8 cellular contexts compared by ENCODE assay signal in genomic region chr1:67213164-67213563, GRCh38. TPM values are rescaled to one million over a fixed set of nuclear protein-coding genes. Genes with fewer than 3 reads are reported as not detected.
DNase-seq lines count a peak whose midpoint lies in the region; ATAC-seq, FAIRE-seq and TF ChIP-seq lines count a peak whose summit lies in the region.

No MANE protein-coding gene starts in this region.

- H3K9me3 ChIP-seq in Karpas-422 (ENCODE audit: low read length) (no peaks in the 10 kb centered on the region), K562 (replicated peaks; ENCODE audit: control insufficient read depth, insufficient read depth, low read depth, low read length) (no peaks in the 10 kb centered on the region), neural cell (ENCODE audit: low read length) (no peaks in the 10 kb centered on the region)

- peak; percentile 37 for FAIRE-seq in K562 (lab: Jason Lieb, UNC)

- H3K27me3 ChIP-seq in Karpas-422 (ENCODE audit: low read length): no peaks in the 10 kb centered on the region
- H3K27me3 ChIP-seq in K562 (ENCODE audit: control insufficient read depth in 2 of 2, insufficient read depth in 2 of 2, low read length in 2 of 2): no peaks in the 10 kb centered on the region
- no peaks in the 10 kb centered on the region for H3K27me3 ChIP-seq in neural cell (ENCODE audit: insufficient read depth, low read depth, low read length)

- in situ Hi-C loops in K562 (cut with MboI): no loop called here

- H3K4me2 ChIP-seq in Karpas-422 (ENCODE audit: low read depth, low read length, poor library complexity, severe bottlenecking) (no peak overlapping the region), K562 (ENCODE audit: insufficient read depth, low read length) (0 out of 2 replicates have a peak overlapping the region, but pooled peaks have one; percentile 12), neural cell (ENCODE audit: low read length) (no peak overlapping the region)

- intact Hi-C loops in K562 (cut with micrococcal nuclease): loop anchor here (5.0 kb wide), 3 partner anchors 41 to 446 kb away; no protein-coding TSS in a partner anchor

- peak; percentile 25 for DNase-seq in NCI-H2227 (lab: John Stamatoyannopoulos, UW; ENCODE audit: unreplicated experiment)
- DNase-seq in NCI-H2227 treated with DMSO at 0.1 percent for 48 hours (lab: John Stamatoyannopoulos, UW): no peak
- peak; percentile 74 for DNase-seq in Karpas-422
- peak; percentile 22 to 47 (median 42) for DNase-seq in K562 (ENCODE audit: extremely low read depth in 1 of 4, low spot score in 3 of 4)

- no peak; a peak in 1 of 4 replicates for TF ChIP-seq RAD21 in K562 (CRISPR knock-in tag; conservative IDR thresholded peaks at IDR 0.05 in 1 of 2, IDR thresholded peaks at IDR 0.05 in 1 of 2)
- TF ChIP-seq RAD21 in neural cell (conservative IDR thresholded peaks at IDR 0.05): no peak

- no peaks in the 10 kb centered on the region for H3K36me3 ChIP-seq in Karpas-422 (ENCODE audit: insufficient read depth, low read length)
- peaks cover 59% of the 10 kb centered on the region for H3K36me3 ChIP-seq in K562 (ENCODE audit: control insufficient read depth, insufficient read depth, low read length)
- H3K36me3 ChIP-seq in neural cell (ENCODE audit: insufficient read depth, low read length): no peaks in the 10 kb centered on the region

- no TSS peak for BruUV-seq in K562 (replicated peaks; lab: Mats Ljungman, UMichigan)

- peak; percentile 65 for ATAC-seq in K562
- no peak for ATAC-seq in HG03342 (IDR thresholded peaks at IDR 0.05; ENCODE audit: unreplicated experiment)
- no peak for ATAC-seq in HG02981 (IDR thresholded peaks at IDR 0.05; ENCODE audit: unreplicated experiment)
- no peak for ATAC-seq in GM19351 (IDR thresholded peaks at IDR 0.05; ENCODE audit: unreplicated experiment)

- no peaks in the 10 kb centered on the region for H3F3A ChIP-seq in neural cell (ENCODE audit: insufficient read depth, low read length, poor library complexity, severe bottlenecking)

- H2AFZ ChIP-seq in Karpas-422 (ENCODE audit: low read length): no peak overlapping the region
- H2AFZ ChIP-seq in K562 (ENCODE audit: low read depth, low read length): no peak overlapping the region
- no peak overlapping the region for H2AFZ ChIP-seq in neural cell (ENCODE audit: low read depth, low read length)

- H3K27ac ChIP-seq in Karpas-422 (ENCODE audit: low read length) (no peak overlapping the region), K562 (ENCODE audit: extremely low read depth, low read depth, low read length) (no peak overlapping the region), neural cell (ENCODE audit: low read length) (no peak overlapping the region)

- H3K9me2 ChIP-seq in Karpas-422 (replicated peaks; ENCODE audit: insufficient read depth, low read length): no peaks in the 10 kb centered on the region
- no peaks in the 10 kb centered on the region for H3K9me2 ChIP-seq in neural cell (ENCODE audit: insufficient read depth, low read length)

- H3K4me3 ChIP-seq in Karpas-422 (ENCODE audit: low read length) (no peak overlapping the region), K562 (no peak overlapping the region), neural cell (ENCODE audit: low read length) (no peak overlapping the region)

- CTCF ChIA-PET in K562 (lab: Yijun Ruan, JAX; ENCODE audit: low intra/inter-chr PET ratio): no interaction called here

- H3K79me2 ChIP-seq in Karpas-422 (ENCODE audit: low read length): no peaks in the 10 kb centered on the region
- H3K79me2 ChIP-seq in K562 (ENCODE audit: control insufficient read depth, insufficient read depth, low read length): peaks cover 99% of the 10 kb centered on the region
- no peaks in the 10 kb centered on the region for H3K79me2 ChIP-seq in neural cell (replicated peaks; ENCODE audit: insufficient read depth, low read length)

- H3K9me1 ChIP-seq in K562 (ENCODE audit: control insufficient read depth, insufficient read depth, low read length): no peaks in the 10 kb centered on the region

- TF ChIP-seq CTCF in K562 (IDR thresholded peaks at IDR 0.05 in 2 of 3, conservative IDR thresholded peaks at IDR 0.05 in 1 of 3; ENCODE audit: insufficient read depth in 2 of 3, low read depth in 1 of 3, low read length in 3 of 3) (peak; percentile 60 to 66 (median 64)), neural cell (IDR thresholded peaks at IDR 0.05; ENCODE audit: poor library complexity, severe bottlenecking) (peak; percentile 52)

- no peak for TF ChIP-seq POLR2A in K562 (conservative IDR thresholded peaks at IDR 0.05)

- POLR2A ChIA-PET in K562 (lab: Yijun Ruan, JAX): interaction anchor here (0.6 to 1.6 kb wide), 5 partner anchors 11 to 524 kb away, joined by 3 read pairs; partner anchors contain the start of gene SERBP1

- H3K4me1 ChIP-seq in Karpas-422 (ENCODE audit: low read length) (peaks cover 10% of the 10 kb centered on the region), K562 (replicated peaks in 1 of 2; ENCODE audit: control insufficient read depth in 2 of 2, insufficient read depth in 2 of 2, low read length in 2 of 2) (peaks cover 4 to 13% of the 10 kb centered on the region in 2 experiments; a peak in 1 of 5 replicates)

- H3K9ac ChIP-seq in Karpas-422 (ENCODE audit: low read length) (no peak overlapping the region), K562 (ENCODE audit: insufficient read depth in 1 of 2, low read depth in 2 of 2, low read length in 2 of 2) (no peak overlapping the region), neural cell (ENCODE audit: low read length) (no peak overlapping the region)

- TF ChIP-seq EP300 in K562 (IDR thresholded peaks at IDR 0.05; ENCODE audit: low read length): no peak
- TF ChIP-seq EP300 in neural cell (conservative IDR thresholded peaks at IDR 0.05; ENCODE audit: poor library complexity, severe bottlenecking): no peak

- H4K20me1 ChIP-seq in Karpas-422 (ENCODE audit: insufficient read depth, low read depth, low read length): no peaks in the 10 kb centered on the region
- H4K20me1 ChIP-seq in K562 (replicated peaks; ENCODE audit: control insufficient read depth, insufficient read depth, low read length): peaks cover 16% of the 10 kb centered on the region
- no peaks in the 10 kb centered on the region for H4K20me1 ChIP-seq in neural cell (ENCODE audit: insufficient read depth)

- WGBS in K562 (ENCODE audit: insufficient coverage, low coverage, missing lambda C conversion rate): 51% methylated on average over 3 of the region's 3 CpGs

TF ChIP-seq in K562, 482 proteins besides CTCF, POLR2A, EP300 and RAD21:
- TF ChIP-seq ZNF3 (CRISPR knock-in tag; IDR thresholded peaks at IDR 0.05): no peak
- TF ChIP-seq HMBOX1 (IDR thresholded peaks at IDR 0.05): 0 out of 2 replicates have a peak, but pooled peaks have one; percentile 15
- TF ChIP-seq CEBPG (CRISPR knock-in tag; IDR thresholded peaks at IDR 0.05): no peak
- 0 out of 4 replicates have a peak, but pooled peaks of 1 of the 2 experiments have one; percentile 0 for TF ChIP-seq CEBPG (tag; conservative IDR thresholded peaks at IDR 0.05 in 1 of 2, IDR thresholded peaks at IDR 0.05 in 1 of 2)

TF ChIP-seq in neural cell, 6 proteins besides CTCF, POLR2A, EP300 and RAD21:
- TF ChIP-seq TAF1 (IDR thresholded peaks at IDR 0.05; ENCODE audit: low read depth) (no peak), REST (IDR thresholded peaks at IDR 0.05; ENCODE audit: borderline replicate concordance) (no peak), MXI1 (conservative IDR thresholded peaks at IDR 0.05; ENCODE audit: poor library complexity, severe bottlenecking) (no peak), POLR2AphosphoS5 (IDR thresholded peaks at IDR 0.05) (no peak)

RNA-seq across cellular contexts. Expression of gene IL23R, which starts 46.9 kb away (rescaled TPM):
- 0.45 TPM in 1 of 2 replicates, not detected in the other for total RNA-seq in Karpas-422 (2014; rRNA removed; shearing (Covaris generic); ENCODE audit: low replicate concordance)
- 7.6 and 32.5 TPM in 2 replicates for total RNA-seq in K562 (2011; cell fraction: chromatin; rRNA removed; ENCODE audit: low replicate concordance)
- 3.3 and 8.6 TPM in 2 replicates for total RNA-seq in K562 (2011; cell fraction: nucleolus; rRNA removed)
- total RNA-seq in K562 (2011; cell fraction: nucleoplasm; rRNA removed): 12.7 and 14.7 TPM in 2 replicates
- total RNA-seq in K562 (2014; rRNA removed) (22.8 and 23.0 TPM in 2 replicates), K562 (2014; rRNA removed; fragmentation: Illumina TruSeq; extraction: Trizol) (50.3 and 64.1 TPM in 2 replicates), K562 (2015; rRNA removed; fragmentation: Illumina TruSeq; extraction: Trizol) (51.0 and 52.7 TPM in 2 replicates), K562 (2021) (23.8 and 24.7 TPM in 2 replicates)
- polyA plus RNA-seq in K562 (2011; rRNA removed) (4.4 and 25.7 TPM in 2 replicates), K562 (2014; fragmentation: Illumina TruSeq; extraction: Trizol) (34.8 and 38.9 TPM in 2 replicates), K562 (2014; fragmentation: Nextera tagmentation; extraction: Ambion mirVana) (1 to 10 TPM; 5.5 to 7.0 TPM), K562 (2014; rRNA removed) (17.2 and 22.0 TPM in 2 replicates), neural cell (not detected in 2 replicates)
- polyA plus RNA-seq in K562 (2011; cell fraction: cytosol; rRNA removed): 0.69 and 13.2 TPM in 2 replicates
- 0.92 and 9.7 TPM in 2 replicates for polyA plus RNA-seq in K562 (2011; cell fraction: nucleus; rRNA removed)
- polyA plus RNA-seq in K562 (2012): 13.3 and 38.2 TPM in 2 replicates
- polyA minus RNA-seq in K562 (2011; rRNA and poly(A)+ RNA removed): 5.8 and 59.8 TPM in 2 replicates
- polyA minus RNA-seq in K562 (2011; cell fraction: cytosol; rRNA and poly(A)+ RNA removed): 2.8 and 10.3 TPM in 2 replicates
- 1.2 and 25.8 TPM in 2 replicates for polyA minus RNA-seq in K562 (2011; cell fraction: nucleus; rRNA and poly(A)+ RNA removed)
- polyA minus RNA-seq in neural cell: not detected in 2 replicates
